In genomic region chr20:18403269-18403668, GRCh38 we compare ENCODE assay signal across 24 cellular contexts.
"Had no signal": no experiment of that assay in that cellular context is flagged by ENCODE, and none has a peak within 500 bp of the region (broad histone marks: within the 10 kb centered on the region; RNA-seq: fewer than 3 reads in every experiment).

No MANE protein-coding gene starts in this region.

- H3K4me2 ChIP-seq: hepatocyte, smooth muscle cell had no signal

- H3K9me3 ChIP-seq: mucosa of descending colon, right lobe of liver, testis, thyroid gland, transverse colon, upper lobe of right lung had no signal

- H3K79me2 ChIP-seq: hepatocyte had no signal

- H2AFZ ChIP-seq: hepatocyte had no signal

- H3K4me1 ChIP-seq: right atrium auricular region, right lobe of liver, testis, thyroid gland, transverse colon, upper lobe of right lung had no signal

- H3K36me3 ChIP-seq: right atrium auricular region, right lobe of liver, thyroid gland, transverse colon, upper lobe of right lung had no signal

- H3K27me3 ChIP-seq: hepatocyte, right atrium auricular region, right lobe of liver, testis, thyroid gland, transverse colon, upper lobe of right lung had no signal

- ATAC-seq: mucosa of descending colon; naive thymus-derived CD4-positive, alpha-beta T cell; natural killer cell treated with Interleukin-12 subunit alpha and Interleukin-12 subunit beta and Interleukin-15 and Interleukin-18, amount 100 ng/mL, for 72 hours; right lobe of liver; stimulated activated memory B cell treated with anti-CD40 and anti-IgM and Interleukin-4, amounts not matched to agents 10 μg/mL and 1 μg/mL and 100 μg/mL, for 72 hours; stimulated activated naive CD8-positive, alpha-beta T cell treated with anti-CD3 and anti-CD28 coated beads, Interleukin-15, amount 100 ng/mL, for 72 hours; upper lobe of right lung had no signal

- H3K27ac ChIP-seq: hepatocyte, left ventricle myocardium inferior, right atrium auricular region, right lobe of liver, testis, thyroid gland, transverse colon, upper lobe of right lung had no signal

- DNase-seq: islet precursor cell; left ventricle myocardium inferior; midbrain; mucosa of descending colon; naive thymus-derived CD4-positive, alpha-beta T cell; nucleus accumbens; right lobe of liver; stimulated activated CD4-positive, alpha-beta T cell treated with anti-CD3 and anti-CD28 coated beads, Interleukin-1b, Interleukin-23, amount 100 ng/mL, for 48 hours; stimulated activated CD4-positive, alpha-beta T cell treated with anti-CD3 and anti-CD28 coated beads, Interleukin-2, amount 100 ng/mL, for 48 hours; stimulated activated CD4-positive, alpha-beta T cell treated with anti-CD3 and anti-CD28 coated beads, Interleukin-4, amount 100 ng/mL, for 4 hours; stimulated activated CD8-positive, alpha-beta memory T cell treated with anti-CD3 and anti-CD28 coated beads, Interleukin-4, amount 100 ng/mL, for 48 hours; stimulated activated naive CD4-positive, alpha-beta T cell treated with Interleukin-2 at 50 U/mL for 16 hours; stimulated activated naive CD8-positive, alpha-beta T cell treated with anti-CD3 and anti-CD28 coated beads, Interleukin-15, amount 100 ng/mL, for 72 hours; substantia nigra; testis; thyroid gland; transverse colon; upper lobe of right lung had no signal

- H3K4me3 ChIP-seq: hepatocyte, left ventricle myocardium inferior, lung, mucosa of descending colon, right atrium auricular region, right lobe of liver, smooth muscle cell, testis, thyroid gland, transverse colon, upper lobe of right lung had no signal
